In the genomic region with DNA sequence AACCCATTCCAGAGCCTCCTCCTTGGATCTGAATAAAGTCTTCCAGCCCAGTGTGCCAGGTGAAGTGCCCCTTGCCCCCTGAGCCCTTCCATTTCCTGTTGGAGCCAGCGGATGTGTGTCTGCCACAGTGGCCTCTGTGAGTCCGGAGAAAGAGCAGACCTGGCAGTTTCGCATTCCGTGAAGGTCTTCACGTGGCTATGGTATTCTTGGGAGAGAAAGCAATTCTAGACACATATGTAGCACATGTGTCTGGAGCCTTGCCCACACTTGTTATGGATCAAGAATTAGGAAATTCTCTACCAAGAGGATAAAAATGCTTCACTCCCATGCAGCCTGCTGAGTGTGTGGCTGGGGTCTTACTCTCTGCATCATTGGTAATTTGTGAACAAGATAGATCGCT, we compare ENCODE assay signal across 15 cellular contexts.
"Had no signal": no experiment of that assay in that cellular context is flagged by ENCODE, and none has a peak within 500 bp of the region (broad histone marks: within the 10 kb centered on the region; RNA-seq: fewer than 3 reads in every experiment).

No MANE protein-coding gene starts in this region.

- H3K27ac Mint-ChIP-seq: activated CD4-positive, alpha-beta T cell treated with anti-CD3 and anti-CD28 coated beads, Interleukin-2, amount 10 ng/mL, durations not matched to agents 7 days and 5 days; activated naive CD4-positive, alpha-beta T cell treated with anti-CD3 and anti-CD28 coated beads, Interleukin-2, amount 50 U/mL, for 24 hours; activated T-helper 2 cell treated with anti-CD3 and anti-CD28 coated beads, Interferon-gamma antibody, Interleukin-2, Interleukin-4, amounts not matched to agents 10 μg/mL and 5 μg/mL and 100 μg/mL, durations not matched to agents 14 hours and 24 hours and 36 hours; stimulated activated naive CD8-positive, alpha-beta T cell treated with anti-CD3 and anti-CD28 coated beads, Interleukin-15, amount 100 ng/mL, for 72 hours; T-helper 17 cell had no signal

- H3K4me3 Mint-ChIP-seq: activated CD4-positive, alpha-beta T cell treated with anti-CD3 and anti-CD28 coated beads, Interleukin-2, amount 10 ng/mL, durations not matched to agents 7 days and 5 days; activated naive CD4-positive, alpha-beta T cell treated with anti-CD3 and anti-CD28 coated beads, Interleukin-2, amount 50 U/mL, for 24 hours; stimulated activated naive CD8-positive, alpha-beta T cell treated with anti-CD3 and anti-CD28 coated beads, Interleukin-15, amount 100 ng/mL, for 72 hours; T-helper 17 cell had no signal

- H3K27me3 Mint-ChIP-seq: activated naive CD4-positive, alpha-beta T cell treated with anti-CD3 and anti-CD28 coated beads, Interleukin-2, amount 50 U/mL, for 24 hours had no signal

- H3K36me3 ChIP-seq: esophagus squamous epithelium, left ventricle myocardium inferior, ovary had no signal

- H3K4me1 ChIP-seq: testis had no signal

- H3K9me3 ChIP-seq: esophagus squamous epithelium, left ventricle myocardium inferior, ovary, testis had no signal

- H3K4me3 ChIP-seq: esophagus squamous epithelium, left ventricle myocardium inferior, ovary, testis had no signal

- H3K4me1 Mint-ChIP-seq: activated naive CD4-positive, alpha-beta T cell treated with anti-CD3 and anti-CD28 coated beads, Interleukin-2, amount 50 U/mL, for 24 hours; T-helper 17 cell had no signal

- H3K27me3 ChIP-seq: esophagus squamous epithelium, ovary, testis had no signal

- H3K9me3 Mint-ChIP-seq: activated CD4-positive, alpha-beta T cell treated with anti-CD3 and anti-CD28 coated beads, Interleukin-2, amount 10 ng/mL, durations not matched to agents 7 days and 5 days; activated naive CD4-positive, alpha-beta T cell treated with anti-CD3 and anti-CD28 coated beads, Interleukin-2, amount 50 U/mL, for 24 hours; activated T-helper 2 cell treated with anti-CD3 and anti-CD28 coated beads, Interferon-gamma antibody, Interleukin-2, Interleukin-4, amounts not matched to agents 10 μg/mL and 5 μg/mL and 100 μg/mL, durations not matched to agents 14 hours and 24 hours and 36 hours; stimulated activated naive CD8-positive, alpha-beta T cell treated with anti-CD3 and anti-CD28 coated beads, Interleukin-15, amount 100 ng/mL, for 72 hours had no signal

- H3K27ac ChIP-seq: left ventricle myocardium inferior, ovary, testis had no signal

- H3K36me3 Mint-ChIP-seq: activated naive CD4-positive, alpha-beta T cell treated with anti-CD3 and anti-CD28 coated beads, Interleukin-2, amount 50 U/mL, for 24 hours had no signal

- DNase-seq: activated CD4-positive, alpha-beta T cell treated with anti-CD3 and anti-CD28 coated beads, Interleukin-2, amount 10 ng/mL, durations not matched to agents 7 days and 5 days; activated CD4-positive, CD25-positive, alpha-beta regulatory T cell; activated T-cell treated with anti-CD3 and anti-CD28 coated beads for 4 hours; esophagus squamous epithelium; kidney; left ventricle myocardium inferior; mesenchymal stem cell; ovary; stimulated activated CD4-positive, alpha-beta T cell treated with anti-CD3 and anti-CD28 coated beads, Interleukin-15, amount 100 ng/mL, for 24 hours; stimulated activated CD4-positive, alpha-beta T cell treated with anti-CD3 and anti-CD28 coated beads, Interleukin-4, amount 100 ng/mL, for 24 hours; stimulated activated naive CD8-positive, alpha-beta T cell treated with anti-CD3 and anti-CD28 coated beads, Interleukin-15, amount 100 ng/mL, for 72 hours; T-helper 17 cell; testis had no signal
